ENCODE assay signal across 8 cellular contexts in the genomic region with DNA sequence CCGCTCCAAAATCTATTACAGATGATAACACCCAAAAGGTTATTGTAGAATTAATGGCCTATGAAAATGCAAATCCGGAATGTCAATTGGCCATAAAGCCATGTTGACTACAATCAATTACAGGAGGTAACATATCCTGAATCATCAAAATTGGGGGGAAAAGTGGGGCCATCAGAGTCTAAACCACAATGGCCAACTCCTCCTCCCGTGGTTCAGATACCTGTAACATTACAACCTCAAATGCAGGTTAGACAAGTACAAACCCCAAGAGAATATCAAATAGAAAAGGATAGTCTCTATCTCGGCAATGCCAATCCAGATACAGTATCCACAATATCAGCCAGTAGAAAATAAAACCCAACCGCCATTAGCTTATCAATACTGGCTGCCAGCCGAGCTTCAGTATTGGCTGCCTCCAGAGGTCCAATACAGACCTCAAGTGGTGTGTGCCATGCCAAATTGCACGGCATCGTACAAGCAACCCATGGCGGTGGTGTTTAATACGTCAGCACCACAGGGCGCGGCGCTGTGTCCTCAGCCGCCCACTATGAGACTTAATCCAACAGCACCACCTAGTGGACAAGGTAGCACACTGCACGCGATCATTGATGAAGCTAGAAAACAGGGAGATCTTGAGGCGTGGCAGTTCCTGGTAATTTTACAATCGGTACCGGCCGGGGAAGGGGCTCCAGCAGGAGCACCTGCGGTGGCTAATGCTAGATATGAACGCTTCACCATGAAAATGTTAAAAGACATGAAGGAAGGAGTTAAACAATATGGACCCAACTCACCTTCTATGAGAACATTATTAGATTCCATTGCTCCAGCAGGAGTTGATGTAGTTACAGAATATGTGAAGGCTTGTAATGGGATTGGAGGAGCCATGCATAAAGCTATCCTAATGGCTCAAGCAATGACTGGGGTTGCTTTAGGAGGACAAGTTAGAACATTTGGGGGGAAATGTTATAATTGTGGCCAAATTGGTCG. TPM values are rescaled to one million over a fixed set of nuclear protein-coding genes. Genes with fewer than 3 reads are reported as not detected.
A peak's percentile ranks its signal among the peaks of the same experiment; 100 is the strongest.
DNase-seq lines count a peak whose midpoint lies in the region; ATAC-seq and TF ChIP-seq lines count a peak whose summit lies in the region.

No MANE protein-coding gene starts in this region.

- H3K27ac ChIP-seq in GM23248 = 0 out of 2 replicates have a peak overlapping the region, but pooled peaks have one; percentile 13
- no peak overlapping the region for H3K27ac ChIP-seq in right atrium auricular region

- H4K20me1 ChIP-seq in GM23248 (ENCODE audit: insufficient read depth) = no peaks in the 10 kb centered on the region

- peak overlapping the region; percentile 0 for H3K27ac Mint-ChIP-seq in T-helper 2 cell treated with Interferon-gamma antibody and Interleukin-4, amounts not matched to agents 5 μg/mL and 100 μg/mL, for 36 hours

- peak overlapping the region; percentile 43 for H3K4me3 ChIP-seq in BE2C (ENCODE audit: low read depth, low read length)
- peak overlapping the region; percentile 57 for H3K4me3 ChIP-seq in GM23248
- peak overlapping the region in 1 of 2 donors; percentile 21 for H3K4me3 ChIP-seq in right atrium auricular region
- H3K4me3 ChIP-seq in retinal pigment epithelial cell (ENCODE audit: low read length) = no peak overlapping the region

- no peak for ATAC-seq in GM19455 (IDR thresholded peaks at IDR 0.05; ENCODE audit: unreplicated experiment)

- H3K4me1 Mint-ChIP-seq in T-helper 2 cell treated with Interferon-gamma antibody and Interleukin-4, amounts not matched to agents 5 μg/mL and 100 μg/mL, for 36 hours (ENCODE audit: low read depth) = peaks cover 9% of the 10 kb centered on the region

- peak; percentile 87 for DNase-seq in BE2C
- DNase-seq in GM23248 = peak; percentile 94
- DNase-seq in NCI-H2029 (lab: John Stamatoyannopoulos, UW) = peak; percentile 74
- DNase-seq in T-helper 2 cell treated with Interferon-gamma antibody and Interleukin-4, amounts not matched to agents 5 μg/mL and 100 μg/mL, for 36 hours (ENCODE audit: low spot score) = peak; percentile 83
- DNase-seq in amniotic stem cell (lab: John Stamatoyannopoulos, UW) = peak; percentile 70
- DNase-seq in right atrium auricular region (ENCODE audit: low spot score) = peak; percentile 96
- peak; percentile 48 for DNase-seq in retinal pigment epithelial cell (ENCODE audit: low read depth)

- peak; percentile 93 for TF ChIP-seq CTCF in BE2C (IDR thresholded peaks at IDR 0.05; ENCODE audit: low read depth, low read length)
- TF ChIP-seq CTCF in right atrium auricular region (IDR thresholded peaks at IDR 0.05) = peak; percentile 91 to 97
- TF ChIP-seq CTCF in retinal pigment epithelial cell (conservative IDR thresholded peaks at IDR 0.05; ENCODE audit: low read depth, low read length) = peak; percentile 91

- H3K4me2 ChIP-seq in GM23248 (ENCODE audit: unreplicated experiment) = peak overlapping the region; percentile 81

- H3K9ac ChIP-seq in GM23248 = peak overlapping the region; percentile 62

- H2AFZ ChIP-seq in GM23248 = peak overlapping the region; percentile 78

- H3K9me3 ChIP-seq in BE2C = no peaks in the 10 kb centered on the region
- no peaks in the 10 kb centered on the region for H3K9me3 ChIP-seq in GM23248 (ENCODE audit: low read depth)
- no peaks in the 10 kb centered on the region for H3K9me3 ChIP-seq in right atrium auricular region

- 0 out of 2 replicates have a peak, but pooled peaks cover 4% of the 10 kb centered on the region for H3K36me3 ChIP-seq in BE2C
- peaks cover 3% of the 10 kb centered on the region; the same call in 1 of the 2 replicates for H3K36me3 ChIP-seq in GM23248 (ENCODE audit: low read depth)
- peaks cover 24% of the 10 kb centered on the region for H3K36me3 ChIP-seq in right atrium auricular region

- in situ Hi-C loops in GM23248 (cut with MboI) = no loop called here

- no peaks in the 10 kb centered on the region for H3K9me3 Mint-ChIP-seq in T-helper 2 cell treated with Interferon-gamma antibody and Interleukin-4, amounts not matched to agents 5 μg/mL and 100 μg/mL, for 36 hours

- H3K4me1 ChIP-seq in BE2C = peaks cover 3% of the 10 kb centered on the region
- H3K4me1 ChIP-seq in GM23248 (ENCODE audit: insufficient read depth) = no peaks in the 10 kb centered on the region
- H3K4me1 ChIP-seq in right atrium auricular region = peaks cover 0 to 8% of the 10 kb centered on the region in 2 donors

- H3K36me3 Mint-ChIP-seq in T-helper 2 cell treated with Interferon-gamma antibody and Interleukin-4, amounts not matched to agents 5 μg/mL and 100 μg/mL, for 36 hours (ENCODE audit: low read depth) = peaks cover 9% of the 10 kb centered on the region

- H3K27me3 Mint-ChIP-seq in T-helper 2 cell treated with Interferon-gamma antibody and Interleukin-4, amounts not matched to agents 5 μg/mL and 100 μg/mL, for 36 hours (ENCODE audit: low read depth) = no peaks in the 10 kb centered on the region

- WGBS in GM23248 (ENCODE audit: low coverage in 1 of 2, low lambda C conversion rate in 2 of 2, missing lambda C conversion rate in 2 of 2), 2 experiments = 18 to 19% methylated on average over 23 of the region's 23 CpGs

- H3K79me2 ChIP-seq in GM23248 (ENCODE audit: insufficient read depth) = peaks cover 10% of the 10 kb centered on the region

- H3F3A ChIP-seq in GM23248 (ENCODE audit: insufficient read depth) = peaks cover 7% of the 10 kb centered on the region; the same call in 1 of the 2 replicates

- no peak overlapping the region for H3K4me3 Mint-ChIP-seq in T-helper 2 cell treated with Interferon-gamma antibody and Interleukin-4, amounts not matched to agents 5 μg/mL and 100 μg/mL, for 36 hours

- H3K27me3 ChIP-seq in BE2C (no peaks in the 10 kb centered on the region), GM23248 (replicated peaks; ENCODE audit: insufficient read depth) (no peaks in the 10 kb centered on the region), right atrium auricular region (no peaks in the 10 kb centered on the region)

- no peaks in the 10 kb centered on the region for H3K9me2 ChIP-seq in GM23248 (ENCODE audit: insufficient read depth)

RNA-seq across cellular contexts. Expression of gene FLYWCH1, which starts 15.2 kb away (rescaled TPM):
- 30.6 TPM for polyA plus RNA-seq in BE2C (2012; ENCODE audit: insufficient read depth, insufficient read length, low read depth)
- 43.3 and 44.7 TPM in 2 replicates for total RNA-seq in GM23248 (2014; rRNA removed; shearing (Covaris generic))
- 16.0 and 18.7 TPM in 2 replicates for polyA plus RNA-seq in GM23248 (2016; fragmentation: Nextera tagmentation; extraction: Ambion mirVana)
- total RNA-seq in right atrium auricular region = 10 to 100 TPM; 31.5 to 37.8 TPM

RNA-seq across cellular contexts. Expression of gene KREMEN2, which starts 37.1 kb away (rescaled TPM):
- 9.3 TPM for polyA plus RNA-seq in BE2C (2012; ENCODE audit: insufficient read depth, insufficient read length, low read depth)
- total RNA-seq in GM23248 (2014; rRNA removed; shearing (Covaris generic)) = not detected in 2 replicates
- polyA plus RNA-seq in GM23248 (2016; fragmentation: Nextera tagmentation; extraction: Ambion mirVana) = not detected in 2 replicates
- not detected for total RNA-seq in right atrium auricular region

RNA-seq across cellular contexts. Expression of gene PAQR4, which starts 42.2 kb away (rescaled TPM):
- 35.8 TPM for polyA plus RNA-seq in BE2C (2012; ENCODE audit: insufficient read depth, insufficient read length, low read depth)
- total RNA-seq in GM23248 (2014; rRNA removed; shearing (Covaris generic)) = 7.7 and 11.3 TPM in 2 replicates
- 5.1 and 5.6 TPM in 2 replicates for polyA plus RNA-seq in GM23248 (2016; fragmentation: Nextera tagmentation; extraction: Ambion mirVana)
- 1 to 10 TPM; 4.7 to 5.9 TPM for total RNA-seq in right atrium auricular region

RNA-seq across cellular contexts. Expression of gene FLYWCH2, which starts 43.9 kb away (rescaled TPM):
- 79.1 TPM for polyA plus RNA-seq in BE2C (2012; ENCODE audit: insufficient read depth, insufficient read length, low read depth)
- total RNA-seq in GM23248 (2014; rRNA removed; shearing (Covaris generic)) = 60.3 and 112 TPM in 2 replicates
- 48.6 and 53.6 TPM in 2 replicates for polyA plus RNA-seq in GM23248 (2016; fragmentation: Nextera tagmentation; extraction: Ambion mirVana)
- total RNA-seq in right atrium auricular region = 10 to 100 TPM; 48.2 to 57.9 TPM

RNA-seq across cellular contexts. Expression of gene PKMYT1, which starts 53.3 kb away (rescaled TPM):
- polyA plus RNA-seq in BE2C (2012; ENCODE audit: insufficient read depth, insufficient read length, low read depth) = 25.3 TPM
- 11.0 and 15.6 TPM in 2 replicates for total RNA-seq in GM23248 (2014; rRNA removed; shearing (Covaris generic))
- polyA plus RNA-seq in GM23248 (2016; fragmentation: Nextera tagmentation; extraction: Ambion mirVana) = 21.1 TPM in 2 replicates
- total RNA-seq in right atrium auricular region = under 1 TPM; 0.52 to 0.98 TPM
